ENCODE assay signal across 8 cellular contexts in the genomic region with DNA sequence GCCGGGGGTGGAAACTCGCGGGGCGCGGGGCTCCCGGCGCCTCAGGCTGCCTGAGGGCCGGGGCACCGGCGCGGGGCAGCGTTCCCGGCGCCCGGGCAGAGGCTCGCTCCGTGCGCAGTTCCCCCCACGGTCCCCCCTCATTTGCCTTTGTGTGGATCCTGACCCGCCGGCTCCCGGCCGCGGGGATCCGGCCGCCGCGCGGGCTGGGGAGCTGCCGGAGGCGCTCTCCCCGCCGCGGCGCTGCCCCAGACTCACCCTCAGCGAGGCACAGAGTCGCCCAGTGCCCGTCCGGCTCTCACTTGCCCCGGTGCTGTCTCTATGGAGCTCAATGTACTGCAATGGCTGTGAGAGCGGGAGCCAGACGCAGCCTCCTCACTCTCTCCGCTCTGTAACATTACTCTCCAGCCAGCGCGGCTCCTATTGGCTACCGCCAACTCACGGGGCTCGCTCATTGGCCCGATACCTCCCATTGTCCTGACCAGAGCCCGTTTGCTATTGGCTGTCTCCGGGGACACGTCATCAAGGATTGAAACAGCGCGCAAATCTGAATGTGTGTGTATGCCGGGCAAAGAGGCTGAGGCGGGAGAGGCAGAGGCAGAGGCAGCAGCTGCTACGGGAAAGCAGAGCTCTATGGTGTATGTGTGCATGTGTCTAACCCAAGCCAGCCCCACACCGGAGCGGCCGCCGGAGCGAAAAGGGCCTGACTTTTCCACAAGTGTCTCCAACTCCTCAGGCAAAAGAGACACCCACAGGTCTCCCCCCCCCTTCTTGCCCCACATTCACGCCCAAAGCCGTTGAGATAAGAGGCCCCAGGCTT. TPM values are rescaled to one million over a fixed set of nuclear protein-coding genes. Genes with fewer than 3 reads are reported as not detected.
A peak's percentile ranks its signal among the peaks of the same experiment; 100 is the strongest.
DNase-seq lines count a peak whose midpoint lies in the region; ATAC-seq and TF ChIP-seq lines count a peak whose summit lies in the region.

A gene (minus strand): TSS at position 396 of the 817 bp plus-strand sequence. CDS start 2,256 bp downstream, outside the sequence.

- H3K27ac ChIP-seq in BLaER1: peak within 1 kb of the TSS; percentile 100
- H3K27ac ChIP-seq in coronary artery: peak within 1 kb of the TSS; percentile 94 to 97

- H4K20me1 ChIP-seq in BLaER1: peaks cover 29% of the 10 kb centered on the region

- H3K4me3 Mint-ChIP-seq in activated CD4-positive, alpha-beta T cell treated with anti-CD3 and anti-CD28 coated beads, Interleukin-2, amount 10 ng/mL, durations not matched to agents 7 days and 5 days: peak within 1 kb of the TSS; percentile 84

- peaks cover 23% of the 10 kb centered on the region for H3K36me3 ChIP-seq in BLaER1

- CTCF ChIA-PET in activated CD4-positive, alpha-beta T cell treated with anti-CD3 and anti-CD28 coated beads, Interleukin-2, amount 10 ng/mL, durations not matched to agents 7 days and 5 days (lab: Charles Lee): interaction anchor here (0.7 to 1.0 kb wide), 2 partner anchors 26 to 120 kb away, joined by 3 to 6 read pairs; no protein-coding TSS in a partner anchor

- H3K4me3 ChIP-seq in BLaER1: peak within 1 kb of the TSS; percentile 100
- H3K4me3 ChIP-seq in coronary artery: peak within 1 kb of the TSS; percentile 74

- POLR2A ChIA-PET in activated CD4-positive, alpha-beta T cell treated with anti-CD3 and anti-CD28 coated beads, Interleukin-2, amount 10 ng/mL, durations not matched to agents 7 days and 5 days (lab: Charles Lee): interaction anchor here (0.6 to 1.9 kb wide), 4 partner anchors 44 to 320 kb away, joined by 3 to 10 read pairs (median 3); a partner anchor contains a TSS

- ATAC-seq in GM19328 (IDR thresholded peaks at IDR 0.05; ENCODE audit: unreplicated experiment): peak; percentile 82
- peak; percentile 84 for ATAC-seq in HG03520 (IDR thresholded peaks at IDR 0.05; ENCODE audit: unreplicated experiment)
- ATAC-seq in left colon: peak; percentile 91

- no peaks in the 10 kb centered on the region for H3K9me3 ChIP-seq in BLaER1

- DNase-seq in NCI-H69 (lab: John Stamatoyannopoulos, UW) (peak; percentile 98), coronary artery (ENCODE audit: low spot score) (peak; percentile 99), left colon (peak; percentile 96 to 99)
- peak; percentile 99 for DNase-seq in activated CD4-positive, alpha-beta T cell treated with anti-CD3 and anti-CD28 coated beads, Interleukin-2, amount 10 ng/mL, durations not matched to agents 7 days and 5 days
- DNase-seq in stimulated activated CD4-positive, alpha-beta T cell treated with anti-CD3 and anti-CD28 coated beads, Interleukin-1b, Interleukin-23, amount 100 ng/mL, for 48 hours: peak; percentile 98

- H3K9me3 Mint-ChIP-seq in activated CD4-positive, alpha-beta T cell treated with anti-CD3 and anti-CD28 coated beads, Interleukin-2, amount 10 ng/mL, durations not matched to agents 7 days and 5 days: no peaks in the 10 kb centered on the region

- peak within 1 kb of the TSS; percentile 100 for H3K9ac ChIP-seq in BLaER1

- H3K36me3 Mint-ChIP-seq in activated CD4-positive, alpha-beta T cell treated with anti-CD3 and anti-CD28 coated beads, Interleukin-2, amount 10 ng/mL, durations not matched to agents 7 days and 5 days (ENCODE audit: low read depth): peaks cover 30% of the 10 kb centered on the region

- intact Hi-C loops in left colon (cut with DNase I, micrococcal nuclease): loop anchor here in 1 of 2 donors (10.0 kb wide), 2 partner anchors 109 to 149 kb away; a partner anchor contains a TSS

- no peaks in the 10 kb centered on the region for H3K27me3 Mint-ChIP-seq in activated CD4-positive, alpha-beta T cell treated with anti-CD3 and anti-CD28 coated beads, Interleukin-2, amount 10 ng/mL, durations not matched to agents 7 days and 5 days

- peaks cover 34% of the 10 kb centered on the region for H3K4me1 Mint-ChIP-seq in activated CD4-positive, alpha-beta T cell treated with anti-CD3 and anti-CD28 coated beads, Interleukin-2, amount 10 ng/mL, durations not matched to agents 7 days and 5 days

- H3K27me3 ChIP-seq in BLaER1: no peaks in the 10 kb centered on the region

- peaks cover 42% of the 10 kb centered on the region for H3K4me1 ChIP-seq in BLaER1

- H3K27ac Mint-ChIP-seq in activated CD4-positive, alpha-beta T cell treated with anti-CD3 and anti-CD28 coated beads, Interleukin-2, amount 10 ng/mL, durations not matched to agents 7 days and 5 days: peak within 1 kb of the TSS; percentile 99

- peak within 1 kb of the TSS; percentile 99 for H3K4me2 ChIP-seq in BLaER1

- no peak for TF ChIP-seq CTCF in coronary artery (IDR thresholded peaks at IDR 0.05)

RNA-seq across cellular contexts. Expression of the gene that starts here (rescaled TPM):
- total RNA-seq in activated CD4-positive, alpha-beta T cell treated with anti-CD3 and anti-CD28 coated beads, Interleukin-2, amount 10 ng/mL, durations not matched to agents 7 days and 5 days: 100 to 1,000 TPM; 709 to 827 TPM
- 100 to 1,000 TPM; 209 to 212 TPM for total RNA-seq in left colon

Comparison
In these comparisons a context has a peak if more than half of its experiments do, and no peak if none do; other contexts are left out.
1. Peak in every context shown above with its lines: DNase-seq, ATAC-seq, H3K4me3 ChIP-seq and H3K27ac ChIP-seq.